In genomic region chr12:10667581-10667980, GRCh38 we compare ENCODE assay signal across 19 cellular contexts. TPM values are rescaled to one million over a fixed set of nuclear protein-coding genes. Genes with fewer than 3 reads are reported as not detected.
A peak's percentile ranks its signal among the peaks of the same experiment; 100 is the strongest.
DNase-seq lines count a peak whose midpoint lies in the region; ATAC-seq and TF ChIP-seq lines count a peak whose summit lies in the region.
"Had no signal": no experiment of that assay in that cellular context is flagged by ENCODE, and none has a peak within 500 bp of the region (broad histone marks: within the 10 kb centered on the region; RNA-seq: fewer than 3 reads in every experiment).

No MANE protein-coding gene starts in this region.

- no peaks in the 10 kb centered on the region for H3K36me3 Mint-ChIP-seq in activated naive CD4-positive, alpha-beta T cell treated with anti-CD3 and anti-CD28 coated beads, Interleukin-2, amount 50 U/mL, for 24 hours
- no peaks in the 10 kb centered on the region for H3K36me3 Mint-ChIP-seq in activated naive CD4-positive, alpha-beta T cell treated with anti-CD3 and anti-CD28 coated beads, Interleukin-2, amount 10 ng/mL, durations not matched to agents 7 days and 5 days
- H3K36me3 Mint-ChIP-seq in nephron progenitor cell (ENCODE audit: low read depth), result no peaks in the 10 kb centered on the region
- H3K36me3 Mint-ChIP-seq: CD4-positive, CD25-positive, alpha-beta regulatory T cell had no signal

- DNase-seq in activated naive CD4-positive, alpha-beta T cell treated with anti-CD3 and anti-CD28 coated beads, Interleukin-2, amount 10 ng/mL, durations not matched to agents 7 days and 5 days, result no peak
- DNase-seq in OCI-LY7 (ENCODE audit: low spot score) (no peak), glomerular endothelial cell (ENCODE audit: extremely low read depth, low read depth, low spot score) (peak; percentile 27), H4 (ENCODE audit: low spot score) (no peak), nephron progenitor cell (no peak)
- DNase-seq: BE2C; CD4-positive, CD25-positive, alpha-beta regulatory T cell; DMS79; H9; KBM-7; NCI-H1105 treated with DMSO at 0.1 percent for 48 hours; NCI-H1694; NCI-H2081 treated with DMSO at 0.1 percent for 48 hours; NCI-H446 treated with DMSO at 0.1 percent for 48 hours; NCI-H69; Right ventricle myocardium superior had no signal

- no peaks in the 10 kb centered on the region for H3K79me2 ChIP-seq in OCI-LY7 (ENCODE audit: insufficient read depth, low read depth, low read length)

- peak overlapping the region; percentile 63 for H3K4me3 Mint-ChIP-seq in activated naive CD4-positive, alpha-beta T cell treated with anti-CD3 and anti-CD28 coated beads, Interleukin-2, amount 50 U/mL, for 24 hours
- H3K4me3 Mint-ChIP-seq in activated naive CD4-positive, alpha-beta T cell treated with anti-CD3 and anti-CD28 coated beads, Interleukin-2, amount 10 ng/mL, durations not matched to agents 7 days and 5 days, result no peak overlapping the region
- no peak overlapping the region for H3K4me3 Mint-ChIP-seq in nephron progenitor cell
- H3K4me3 Mint-ChIP-seq: CD4-positive, CD25-positive, alpha-beta regulatory T cell; H9 had no signal

- H3K36me3 ChIP-seq in OCI-LY7 (ENCODE audit: insufficient read depth, low read length), result no peaks in the 10 kb centered on the region
- H3K36me3 ChIP-seq: BE2C had no signal

- H3K27me3 Mint-ChIP-seq in activated naive CD4-positive, alpha-beta T cell treated with anti-CD3 and anti-CD28 coated beads, Interleukin-2, amount 50 U/mL, for 24 hours, result peaks cover 10% of the 10 kb centered on the region
- peaks cover 51% of the 10 kb centered on the region for H3K27me3 Mint-ChIP-seq in activated naive CD4-positive, alpha-beta T cell treated with anti-CD3 and anti-CD28 coated beads, Interleukin-2, amount 10 ng/mL, durations not matched to agents 7 days and 5 days
- H3K27me3 Mint-ChIP-seq in nephron progenitor cell (ENCODE audit: low read depth, poor library complexity), result peaks cover 11% of the 10 kb centered on the region

- POLR2A ChIA-PET in OCI-LY7 (lab: Charles Lee), result interaction anchor here (0.7 to 2.8 kb wide), 5 partner anchors 8 to 353 kb away, joined by 3 to 15 read pairs (median 4); no protein-coding TSS in a partner anchor

- no peak overlapping the region for H3K4me2 ChIP-seq in OCI-LY7 (ENCODE audit: low read length)

- peaks cover 3% of the 10 kb centered on the region for H3K4me1 ChIP-seq in OCI-LY7 (ENCODE audit: insufficient read depth, low read length, poor library complexity, severe bottlenecking)
- H3K4me1 ChIP-seq: BE2C had no signal

- peaks cover 17% of the 10 kb centered on the region for H3K4me1 Mint-ChIP-seq in activated naive CD4-positive, alpha-beta T cell treated with anti-CD3 and anti-CD28 coated beads, Interleukin-2, amount 50 U/mL, for 24 hours
- H3K4me1 Mint-ChIP-seq in activated naive CD4-positive, alpha-beta T cell treated with anti-CD3 and anti-CD28 coated beads, Interleukin-2, amount 10 ng/mL, durations not matched to agents 7 days and 5 days, result peaks cover 20% of the 10 kb centered on the region
- H3K4me1 Mint-ChIP-seq in nephron progenitor cell, result no peaks in the 10 kb centered on the region

- H3K4me3 ChIP-seq in OCI-LY7 (ENCODE audit: low read depth, low read length, poor library complexity, severe bottlenecking), result no peak overlapping the region

- CTCF ChIA-PET in activated naive CD4-positive, alpha-beta T cell treated with anti-CD3 and anti-CD28 coated beads, Interleukin-2, amount 10 ng/mL, durations not matched to agents 7 days and 5 days (lab: Charles Lee), result no interaction called here
- CTCF ChIA-PET in OCI-LY7 (lab: Charles Lee; ENCODE audit: unreplicated experiment), result no interaction called here

- no peak overlapping the region for H3K27ac Mint-ChIP-seq in activated naive CD4-positive, alpha-beta T cell treated with anti-CD3 and anti-CD28 coated beads, Interleukin-2, amount 50 U/mL, for 24 hours
- H3K27ac Mint-ChIP-seq in activated naive CD4-positive, alpha-beta T cell treated with anti-CD3 and anti-CD28 coated beads, Interleukin-2, amount 10 ng/mL, durations not matched to agents 7 days and 5 days, result no peak overlapping the region
- H3K27ac Mint-ChIP-seq in nephron progenitor cell, result no peak overlapping the region
- H3K27ac Mint-ChIP-seq: CD4-positive, CD25-positive, alpha-beta regulatory T cell; H9 had no signal

- no TSS peak for BruUV-seq in OCI-LY7 (replicated peaks; lab: Mats Ljungman, UMichigan)

- no peaks in the 10 kb centered on the region for H4K20me1 ChIP-seq in OCI-LY7 (ENCODE audit: insufficient read depth, low read length)

- intact Hi-C loops in OCI-LY7 (cut with micrococcal nuclease; ENCODE audit: unreplicated experiment), result no loop called here

- H3K9me3 ChIP-seq in OCI-LY7 (ENCODE audit: low read length), result 0 out of 2 replicates have a peak, but pooled peaks cover 8% of the 10 kb centered on the region
- H3K9me3 ChIP-seq: BE2C had no signal

- no peak overlapping the region for H3K27ac ChIP-seq in OCI-LY7 (ENCODE audit: low read depth, low read length, poor library complexity, severe bottlenecking)

- ATAC-seq in GM21619 (IDR thresholded peaks at IDR 0.05; ENCODE audit: unreplicated experiment), result no peak
- ATAC-seq: HepG2 had no signal

- peak overlapping the region; percentile 19; the same call in 1 of the 2 replicates for H2AFZ ChIP-seq in OCI-LY7 (ENCODE audit: low read length)

- H3K9me2 ChIP-seq in OCI-LY7 (ENCODE audit: insufficient read depth, low read length), result no peaks in the 10 kb centered on the region

- H3K9me3 Mint-ChIP-seq in activated naive CD4-positive, alpha-beta T cell treated with anti-CD3 and anti-CD28 coated beads, Interleukin-2, amount 50 U/mL, for 24 hours, result no peaks in the 10 kb centered on the region
- H3K9me3 Mint-ChIP-seq in activated naive CD4-positive, alpha-beta T cell treated with anti-CD3 and anti-CD28 coated beads, Interleukin-2, amount 10 ng/mL, durations not matched to agents 7 days and 5 days, result no peaks in the 10 kb centered on the region
- H3K9me3 Mint-ChIP-seq in nephron progenitor cell, result no peaks in the 10 kb centered on the region

- TF ChIP-seq CTCF in OCI-LY7 (conservative IDR thresholded peaks at IDR 0.05; ENCODE audit: low read length), result no peak
- TF ChIP-seq CTCF in nephron progenitor cell (IDR thresholded peaks at IDR 0.05), result no peak

RNA-seq across cellular contexts. Expression of gene STYK1, which starts 6.3 kb away (rescaled TPM):
- total RNA-seq in OCI-LY7 (2014; rRNA removed; shearing (Covaris generic)), result not detected in 2 replicates
- 0.11 TPM in 1 of 2 replicates, not detected in the other for total RNA-seq in OCI-LY7 (2022)
- total RNA-seq in glomerular endothelial cell, result 1.5 and 1.7 TPM in 2 replicates
- total RNA-seq in H4 (2014; rRNA removed; shearing (Covaris generic)), result 3.3 and 3.8 TPM in 2 replicates
- total RNA-seq: CD4-positive, CD25-positive, alpha-beta regulatory T cell; HepG2; Right ventricle myocardium superior had no signal

RNA-seq across cellular contexts. Expression of gene MAGOHB, which starts 54.2 kb away (rescaled TPM):
- 35.6 and 44.4 TPM in 2 replicates for total RNA-seq in OCI-LY7 (2014; rRNA removed; shearing (Covaris generic))
- total RNA-seq in OCI-LY7 (2022) (54.7 and 66.5 TPM in 2 replicates), glomerular endothelial cell (8.7 and 19.7 TPM in 2 replicates)
- 63.2 and 116 TPM in 2 replicates for total RNA-seq in H4 (2014; rRNA removed; shearing (Covaris generic))

RNA-seq across cellular contexts. Expression of gene YBX3, which starts 55.5 kb away (rescaled TPM):
- total RNA-seq in OCI-LY7 (2014; rRNA removed; shearing (Covaris generic)), result 70.7 and 97.5 TPM in 2 replicates
- total RNA-seq in OCI-LY7 (2022), result 220 and 223 TPM in 2 replicates
- total RNA-seq in glomerular endothelial cell, result 335 and 368 TPM in 2 replicates
- 55.7 and 96.7 TPM in 2 replicates for total RNA-seq in H4 (2014; rRNA removed; shearing (Covaris generic))
